In genomic region chr6:145734486-145735355, GRCh38 we compare ENCODE assay signal across 8 cellular contexts. TPM values are rescaled to one million over a fixed set of nuclear protein-coding genes. Genes with fewer than 3 reads are reported as not detected.
A peak's percentile ranks its signal among the peaks of the same experiment; 100 is the strongest.
DNase-seq lines count a peak whose midpoint lies in the region; ATAC-seq and TF ChIP-seq lines count a peak whose summit lies in the region.

No MANE protein-coding gene starts in this region.

- H3K9me3 ChIP-seq in ectodermal cell (ENCODE audit: control insufficient read depth, low read length) (no peaks in the 10 kb centered on the region), lung (ENCODE audit: control insufficient read depth in 2 of 2, insufficient read depth in 1 of 2, low read length in 1 of 2) (no peaks in the 10 kb centered on the region)

- peak overlapping the region; percentile 90 for H3K4me3 Mint-ChIP-seq in activated CD4-positive, alpha-beta memory T cell treated with anti-CD3 and anti-CD28 coated beads, Interleukin-2, amount 10 ng/mL, durations not matched to agents 7 days and 5 days

- CTCF ChIA-PET in activated CD4-positive, alpha-beta memory T cell treated with anti-CD3 and anti-CD28 coated beads, Interleukin-2, amount 10 ng/mL, durations not matched to agents 7 days and 5 days (lab: Charles Lee), result interaction anchor here (0.9 to 1.8 kb wide), 5 partner anchors 18 to 231 kb away, joined by 3 to 7 read pairs (median 3); partner anchors contain the start of gene FBXO30

- H3K36me3 ChIP-seq in ectodermal cell (ENCODE audit: control insufficient read depth, insufficient read depth, low read length), result no peaks in the 10 kb centered on the region
- peaks cover 0 to 1% of the 10 kb centered on the region in 2 donors for H3K36me3 ChIP-seq in lung (ENCODE audit: control insufficient read depth in 2 of 2, insufficient read depth in 2 of 2, low read length in 2 of 2)

- H3K27ac ChIP-seq in C4-2B (peak overlapping the region; percentile 97), ectodermal cell (ENCODE audit: insufficient read depth, low read depth, low read length, poor library complexity, severe bottlenecking) (peak overlapping the region; percentile 98), lung (ENCODE audit: low read depth in 1 of 2, low read length in 1 of 2) (peak overlapping the region; percentile 99)

- peaks cover 7% of the 10 kb centered on the region for H3K36me3 Mint-ChIP-seq in activated CD4-positive, alpha-beta memory T cell treated with anti-CD3 and anti-CD28 coated beads, Interleukin-2, amount 10 ng/mL, durations not matched to agents 7 days and 5 days (ENCODE audit: low read depth)

- POLR2A ChIA-PET in activated CD4-positive, alpha-beta memory T cell treated with anti-CD3 and anti-CD28 coated beads, Interleukin-2, amount 10 ng/mL, durations not matched to agents 7 days and 5 days (lab: Charles Lee), result interaction anchor here (0.7 to 5.6 kb wide), 18 partner anchors 9 to 1669 kb away, joined by 3 to 84 read pairs (median 4); partner anchors contain the start of genes FBXO30, GRM1 and SHPRH

- H3K4me1 Mint-ChIP-seq in activated CD4-positive, alpha-beta memory T cell treated with anti-CD3 and anti-CD28 coated beads, Interleukin-2, amount 10 ng/mL, durations not matched to agents 7 days and 5 days, result peaks cover 21% of the 10 kb centered on the region

- peak overlapping the region; percentile 49 for H3K4me3 ChIP-seq in ectodermal cell (ENCODE audit: insufficient read depth, low read depth, low read length)
- H3K4me3 ChIP-seq in lung, result peak overlapping the region; percentile 66

- peaks cover 4% of the 10 kb centered on the region for H3K4me1 ChIP-seq in ectodermal cell (ENCODE audit: control insufficient read depth, insufficient read depth, low read length)
- H3K4me1 ChIP-seq in lung (ENCODE audit: control insufficient read depth in 2 of 2, insufficient read depth in 2 of 2, low read length in 2 of 2), result no peaks in the 10 kb centered on the region

- H3K9me3 Mint-ChIP-seq in activated CD4-positive, alpha-beta memory T cell treated with anti-CD3 and anti-CD28 coated beads, Interleukin-2, amount 10 ng/mL, durations not matched to agents 7 days and 5 days, result peaks cover 8% of the 10 kb centered on the region

- no peak for TF ChIP-seq CTCF in C4-2B (conservative IDR thresholded peaks at IDR 0.05)
- TF ChIP-seq CTCF in lung (IDR thresholded peaks at IDR 0.05; ENCODE audit: control extremely low read depth, extremely low read depth), result no peak

- H3K27ac Mint-ChIP-seq in activated CD4-positive, alpha-beta memory T cell treated with anti-CD3 and anti-CD28 coated beads, Interleukin-2, amount 10 ng/mL, durations not matched to agents 7 days and 5 days, result peak overlapping the region; percentile 88

- ATAC-seq in GM19397 (IDR thresholded peaks at IDR 0.05; ENCODE audit: unreplicated experiment) (peak; percentile 80), HG03558 (IDR thresholded peaks at IDR 0.05; ENCODE audit: extremely low read depth, unreplicated experiment) (peak; percentile 45), lung (ENCODE audit: insufficient read depth, low FRiP score) (peak; percentile 89)

- 0% methylated on average over 73 of the region's 74 CpGs for whole genome bisulfite sequencing in ectodermal cell, 2 experiments
- WGBS in lung, 2 donors, result 0% methylated on average over 67 to 74 of the region's 74 CpGs

- no peaks in the 10 kb centered on the region for H3K27me3 Mint-ChIP-seq in activated CD4-positive, alpha-beta memory T cell treated with anti-CD3 and anti-CD28 coated beads, Interleukin-2, amount 10 ng/mL, durations not matched to agents 7 days and 5 days

- DNase-seq in NCI-H69 (lab: John Stamatoyannopoulos, UW) (peak; percentile 96), lung (ENCODE audit: low spot score) (peak; percentile 89)
- peak; percentile 71 for DNase-seq in activated CD4-positive, alpha-beta memory T cell treated with anti-CD3 and anti-CD28 coated beads, Interleukin-2, amount 10 ng/mL, durations not matched to agents 7 days and 5 days
- DNase-seq in stimulated activated CD4-positive, alpha-beta T cell treated with anti-CD3 and anti-CD28 coated beads, TNF-alpha, amount 100 ng/mL, for 4 hours (ENCODE audit: low read depth in 3 of 3), result peak; percentile 35 to 63 (median 63)

- H3K27me3 ChIP-seq in ectodermal cell (ENCODE audit: control insufficient read depth, insufficient read depth, low read length, poor library complexity, severe bottlenecking) (no peaks in the 10 kb centered on the region), lung (ENCODE audit: control insufficient read depth, insufficient read depth) (no peaks in the 10 kb centered on the region)

RNA-seq across cellular contexts. Expression of gene EPM2A, which starts 0.6 kb away (rescaled TPM):
- 1 to 10 TPM; 4.3 to 5.1 TPM for total RNA-seq in activated CD4-positive, alpha-beta memory T cell treated with anti-CD3 and anti-CD28 coated beads, Interleukin-2, amount 10 ng/mL, durations not matched to agents 7 days and 5 days
- 7.0 TPM for polyA plus RNA-seq in ectodermal cell (2013, experiment 1 of 4)
- polyA plus RNA-seq in ectodermal cell (2013, experiment 2 of 4), result 10.0 TPM
- 5.4 TPM for polyA plus RNA-seq in ectodermal cell (2013, experiment 3 of 4)
- 6.3 TPM for polyA plus RNA-seq in ectodermal cell (2013, experiment 4 of 4)
- total RNA-seq in lung, result 10 to 100 TPM in 1 of 2 donors, 1 to 10 TPM in 1; 7.0 to 13.3 TPM
- 1 to 10 TPM; 2.8 to 3.0 TPM for polyA plus RNA-seq in lung

Comparison
In these comparisons a context has a peak if more than half of its experiments do, and no peak if none do; other contexts are left out.
1. Peak in every context shown above with its lines: DNase-seq, ATAC-seq, H3K4me3 ChIP-seq and H3K27ac ChIP-seq.